ENCODE assay signal across 18 cellular contexts in the genomic region with DNA sequence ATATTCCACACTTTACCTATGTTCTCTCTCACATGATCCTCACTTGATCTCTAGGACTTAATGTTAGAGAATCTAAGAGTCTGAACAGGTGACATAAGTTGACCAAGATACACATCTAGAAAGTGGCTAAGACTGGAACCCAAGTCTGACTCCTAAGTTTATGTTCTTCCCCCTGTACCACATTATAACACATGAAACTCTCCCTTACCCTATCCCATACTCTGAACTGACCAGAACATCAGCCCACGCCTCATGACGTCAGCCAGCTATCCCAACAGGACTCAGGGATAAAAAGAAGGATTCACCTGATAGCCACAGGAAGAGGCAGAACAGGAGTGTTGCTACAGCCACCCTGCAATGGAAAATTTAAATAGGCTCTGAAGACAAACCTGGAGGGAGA.
DNase-seq lines count a peak whose midpoint lies in the region; ATAC-seq and TF ChIP-seq lines count a peak whose summit lies in the region.
"Had no signal": no experiment of that assay in that cellular context is flagged by ENCODE, and none has a peak within 500 bp of the region (broad histone marks: within the 10 kb centered on the region; RNA-seq: fewer than 3 reads in every experiment).

No MANE protein-coding gene starts in this region.

- no peak for TF ChIP-seq CTCF in natural killer cell (IDR thresholded peaks at IDR 0.05)

- H3K4me1 Mint-ChIP-seq in activated CD4-positive, alpha-beta T cell treated with anti-CD3 and anti-CD28 coated beads for 36 hours, result peaks cover 24% of the 10 kb centered on the region
- H3K4me1 Mint-ChIP-seq in activated T-cell treated with anti-CD3 and anti-CD28 coated beads, Interleukin-2, amount 50 U/mL, for 24 hours (ENCODE audit: low read depth), result peaks cover 41% of the 10 kb centered on the region
- peaks cover 29 to 51% of the 10 kb centered on the region in 2 donors for H3K4me1 Mint-ChIP-seq in natural killer cell treated with Interleukin-12 subunit alpha and Interleukin-12 subunit beta and Interleukin-15 and Interleukin-18, amount 100 ng/mL, for 72 hours (ENCODE audit: low read depth in 2 of 2)
- H3K4me1 Mint-ChIP-seq in natural killer cell, result no peaks in the 10 kb centered on the region
- H3K4me1 Mint-ChIP-seq in stimulated activated effector memory CD8-positive, alpha-beta T cell treated with anti-CD3 and anti-CD28 coated beads, Interleukin-12 subunit alpha, Interleukin-12 subunit beta, amount 100 ng/mL, for 72 hours, result peaks cover 56% of the 10 kb centered on the region
- no peaks in the 10 kb centered on the region for H3K4me1 Mint-ChIP-seq in immature natural killer cell

- H3K36me3 Mint-ChIP-seq in activated CD4-positive, alpha-beta T cell treated with anti-CD3 and anti-CD28 coated beads for 36 hours (ENCODE audit: low read depth), result no peaks in the 10 kb centered on the region
- peaks cover 14% of the 10 kb centered on the region for H3K36me3 Mint-ChIP-seq in activated T-cell treated with anti-CD3 and anti-CD28 coated beads, Interleukin-2, amount 50 U/mL, for 24 hours (ENCODE audit: low read depth)
- peaks cover 15% of the 10 kb centered on the region for H3K36me3 Mint-ChIP-seq in natural killer cell treated with Interleukin-12 subunit alpha and Interleukin-12 subunit beta and Interleukin-15 and Interleukin-18, amount 100 ng/mL, for 72 hours
- H3K36me3 Mint-ChIP-seq in natural killer cell (no peaks in the 10 kb centered on the region), immature natural killer cell (peaks cover 8 to 23% (median 13%) of the 10 kb centered on the region in 3 donors)
- peaks cover 26% of the 10 kb centered on the region for H3K36me3 Mint-ChIP-seq in stimulated activated effector memory CD8-positive, alpha-beta T cell treated with anti-CD3 and anti-CD28 coated beads, Interleukin-12 subunit alpha, Interleukin-12 subunit beta, amount 100 ng/mL, for 72 hours

- CTCF ChIA-PET in activated CD4-positive, alpha-beta T cell treated with anti-CD3 and anti-CD28 coated beads for 36 hours (lab: Charles Lee), result no interaction called here

- H3K9me3 Mint-ChIP-seq in activated CD4-positive, alpha-beta T cell treated with anti-CD3 and anti-CD28 coated beads for 36 hours (ENCODE audit: low read depth), result no peaks in the 10 kb centered on the region
- peaks cover 5% of the 10 kb centered on the region for H3K9me3 Mint-ChIP-seq in activated T-cell treated with anti-CD3 and anti-CD28 coated beads, Interleukin-2, amount 50 U/mL, for 24 hours
- peaks cover 5% of the 10 kb centered on the region for H3K9me3 Mint-ChIP-seq in natural killer cell treated with Interleukin-12 subunit alpha and Interleukin-12 subunit beta and Interleukin-15 and Interleukin-18, amount 100 ng/mL, for 72 hours
- H3K9me3 Mint-ChIP-seq in natural killer cell (no peaks in the 10 kb centered on the region), immature natural killer cell (no peaks in the 10 kb centered on the region)
- no peaks in the 10 kb centered on the region for H3K9me3 Mint-ChIP-seq in stimulated activated effector memory CD8-positive, alpha-beta T cell treated with anti-CD3 and anti-CD28 coated beads, Interleukin-12 subunit alpha, Interleukin-12 subunit beta, amount 100 ng/mL, for 72 hours
- H3K9me3 Mint-ChIP-seq: CD4-positive, alpha-beta T cell; HFFc6 had no signal

- intact Hi-C loops in activated CD4-positive, alpha-beta T cell treated with anti-CD3 and anti-CD28 coated beads for 36 hours (cut with DNase I, micrococcal nuclease), result loop anchor here in 1 of 2 experiments (5.0 kb wide), 1 partner anchor 55 kb away; no protein-coding TSS in a partner anchor
- intact Hi-C loops in natural killer cell (cut with micrococcal nuclease), result no loop called here

- H3K4me3 Mint-ChIP-seq in activated CD4-positive, alpha-beta T cell treated with anti-CD3 and anti-CD28 coated beads for 36 hours, result no peak overlapping the region
- H3K4me3 Mint-ChIP-seq in activated T-cell treated with anti-CD3 and anti-CD28 coated beads, Interleukin-2, amount 50 U/mL, for 24 hours, result no peak overlapping the region
- H3K4me3 Mint-ChIP-seq in natural killer cell treated with Interleukin-12 subunit alpha and Interleukin-12 subunit beta and Interleukin-15 and Interleukin-18, amount 100 ng/mL, for 72 hours, result peak overlapping the region; percentile 37
- no peak overlapping the region for H3K4me3 Mint-ChIP-seq in natural killer cell
- H3K4me3 Mint-ChIP-seq in stimulated activated effector memory CD8-positive, alpha-beta T cell treated with anti-CD3 and anti-CD28 coated beads, Interleukin-12 subunit alpha, Interleukin-12 subunit beta, amount 100 ng/mL, for 72 hours, result peak overlapping the region; percentile 44
- no peak overlapping the region for H3K4me3 Mint-ChIP-seq in immature natural killer cell
- H3K4me3 Mint-ChIP-seq: CD4-positive, alpha-beta T cell; HFFc6 had no signal

- no peaks in the 10 kb centered on the region for H3K27me3 Mint-ChIP-seq in activated CD4-positive, alpha-beta T cell treated with anti-CD3 and anti-CD28 coated beads for 36 hours
- H3K27me3 Mint-ChIP-seq in activated T-cell treated with anti-CD3 and anti-CD28 coated beads, Interleukin-2, amount 50 U/mL, for 24 hours, result no peaks in the 10 kb centered on the region
- no peaks in the 10 kb centered on the region for H3K27me3 Mint-ChIP-seq in natural killer cell treated with Interleukin-12 subunit alpha and Interleukin-12 subunit beta and Interleukin-15 and Interleukin-18, amount 100 ng/mL, for 72 hours
- H3K27me3 Mint-ChIP-seq in natural killer cell (ENCODE audit: low read depth in 2 of 2) (no peaks in the 10 kb centered on the region), immature natural killer cell (ENCODE audit: low read depth in 3 of 3) (peaks cover 0 to 1% (median 0%) of the 10 kb centered on the region in 3 donors)
- H3K27me3 Mint-ChIP-seq: CD4-positive, alpha-beta T cell had no signal

- no peak for DNase-seq in activated CD4-positive, alpha-beta T cell treated with anti-CD3 and anti-CD28 coated beads for 36 hours
- DNase-seq in activated CD4-positive, alpha-beta T cell treated with anti-CD3 and anti-CD28 coated beads, Interleukin-2, amount 50 U/mL, for 1 hour, result no peak
- DNase-seq in activated T-cell treated with anti-CD3 and anti-CD28 coated beads, Interleukin-2, amount 50 U/mL, for 24 hours, result no peak
- no peak for DNase-seq in activated T-cell treated with anti-CD3 and anti-CD28 coated beads, Interleukin-2, amount 50 U/mL, for 1 hour
- DNase-seq in natural killer cell treated with Interleukin-12 subunit alpha and Interleukin-12 subunit beta and Interleukin-15 and Interleukin-18, amount 100 ng/mL, for 72 hours (ENCODE audit: low spot score), result no peak
- DNase-seq in natural killer cell (no peak), immature natural killer cell (no peak)
- DNase-seq in stimulated activated effector memory CD8-positive, alpha-beta T cell treated with anti-CD3 and anti-CD28 coated beads, Interleukin-12 subunit alpha, Interleukin-12 subunit beta, amount 100 ng/mL, for 72 hours (ENCODE audit: low spot score in 2 of 2), result peak in 1 of 2 donors; percentile 59
- DNase-seq: AML-193; CD4-positive, alpha-beta T cell; DMS153; DMS79 treated with DMSO at 0.1 percent for 48 hours; GF-D8; GOT3; H7; HFFc6 had no signal

- peak overlapping the region; percentile 79 for H3K27ac Mint-ChIP-seq in activated CD4-positive, alpha-beta T cell treated with anti-CD3 and anti-CD28 coated beads for 36 hours
- peak overlapping the region; percentile 86 for H3K27ac Mint-ChIP-seq in activated T-cell treated with anti-CD3 and anti-CD28 coated beads, Interleukin-2, amount 50 U/mL, for 24 hours
- H3K27ac Mint-ChIP-seq in natural killer cell treated with Interleukin-12 subunit alpha and Interleukin-12 subunit beta and Interleukin-15 and Interleukin-18, amount 100 ng/mL, for 72 hours, result peak overlapping the region; percentile 56 to 80
- no peak overlapping the region for H3K27ac Mint-ChIP-seq in natural killer cell
- peak overlapping the region; percentile 75 for H3K27ac Mint-ChIP-seq in stimulated activated effector memory CD8-positive, alpha-beta T cell treated with anti-CD3 and anti-CD28 coated beads, Interleukin-12 subunit alpha, Interleukin-12 subunit beta, amount 100 ng/mL, for 72 hours
- no peak overlapping the region for H3K27ac Mint-ChIP-seq in immature natural killer cell
- H3K27ac Mint-ChIP-seq: CD4-positive, alpha-beta T cell; HFFc6 had no signal

- POLR2A ChIA-PET in activated CD4-positive, alpha-beta T cell treated with anti-CD3 and anti-CD28 coated beads for 36 hours (lab: Charles Lee), result no interaction called here

- no peak for ATAC-seq in activated CD4-positive, alpha-beta T cell treated with anti-CD3 and anti-CD28 coated beads for 36 hours
- peak in 1 of 2 donors; percentile 55 for ATAC-seq in natural killer cell treated with Interleukin-12 subunit alpha and Interleukin-12 subunit beta and Interleukin-15 and Interleukin-18, amount 100 ng/mL, for 72 hours
- ATAC-seq in natural killer cell, result no peak
- ATAC-seq in stimulated activated effector memory CD8-positive, alpha-beta T cell treated with anti-CD3 and anti-CD28 coated beads, Interleukin-12 subunit alpha, Interleukin-12 subunit beta, amount 100 ng/mL, for 72 hours, result peak; percentile 16
- ATAC-seq: A549, HCT116 had no signal

Comparison
In these comparisons a context has a peak if more than half of its experiments do, and no peak if none do; other contexts are left out.
1. H3K27ac Mint-ChIP-seq: peak in activated CD4-positive, alpha-beta T cell treated with anti-CD3 and anti-CD28 coated beads for 36 hours (single experiment), activated T-cell treated with anti-CD3 and anti-CD28 coated beads, Interleukin-2, amount 50 U/mL, for 24 hours (single experiment), natural killer cell treated with Interleukin-12 subunit alpha and Interleukin-12 subunit beta and Interleukin-15 and Interleukin-18, amount 100 ng/mL, for 72 hours (2 of 2) and stimulated activated effector memory CD8-positive, alpha-beta T cell treated with anti-CD3 and anti-CD28 coated beads, Interleukin-12 subunit alpha, Interleukin-12 subunit beta, amount 100 ng/mL, for 72 hours (single experiment); none in natural killer cell (0 of 2) and immature natural killer cell (0 of 6).
2. H3K4me3 Mint-ChIP-seq: peak in natural killer cell treated with Interleukin-12 subunit alpha and Interleukin-12 subunit beta and Interleukin-15 and Interleukin-18, amount 100 ng/mL, for 72 hours (single experiment) and stimulated activated effector memory CD8-positive, alpha-beta T cell treated with anti-CD3 and anti-CD28 coated beads, Interleukin-12 subunit alpha, Interleukin-12 subunit beta, amount 100 ng/mL, for 72 hours (single experiment); none in activated CD4-positive, alpha-beta T cell treated with anti-CD3 and anti-CD28 coated beads for 36 hours (single experiment), activated T-cell treated with anti-CD3 and anti-CD28 coated beads, Interleukin-2, amount 50 U/mL, for 24 hours (single experiment), natural killer cell (single experiment) and immature natural killer cell (0 of 5).